18 cellular contexts compared by ENCODE assay signal in the genomic region with DNA sequence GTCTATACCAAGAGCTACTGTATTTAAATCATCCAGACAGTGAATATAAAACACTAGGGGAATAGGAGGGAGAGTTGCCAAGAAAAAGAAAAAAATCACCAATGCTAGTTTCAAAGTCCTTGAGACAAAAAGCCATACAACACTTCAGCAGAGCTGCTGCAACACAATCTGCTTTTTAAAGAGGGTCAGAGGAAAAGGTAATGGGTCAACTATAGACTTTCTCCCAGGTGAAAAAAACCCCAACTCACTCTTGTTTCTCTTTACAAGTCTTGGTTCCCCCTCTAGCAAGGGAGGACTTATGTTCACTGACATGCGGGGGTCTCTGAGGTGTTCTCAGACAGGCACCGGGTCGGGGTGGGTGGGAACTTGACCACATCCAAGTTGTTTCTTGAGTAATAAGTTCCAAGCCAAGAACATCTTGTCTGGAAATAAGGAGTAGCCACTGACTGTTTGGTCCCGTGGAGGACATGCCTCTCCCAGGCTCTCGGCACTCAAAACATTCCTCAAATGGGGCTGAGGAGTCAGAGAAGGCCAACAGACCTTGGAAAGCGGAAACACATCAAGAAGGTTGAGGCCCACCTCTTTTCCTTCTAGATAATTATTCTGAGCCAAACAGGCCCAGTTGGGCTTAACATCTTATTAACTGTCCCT. TPM values are rescaled to one million over a fixed set of nuclear protein-coding genes. Genes with fewer than 3 reads are reported as not detected.
DNase-seq lines count a peak whose midpoint lies in the region; ATAC-seq and TF ChIP-seq lines count a peak whose summit lies in the region.
"Had no signal": no experiment of that assay in that cellular context is flagged by ENCODE, and none has a peak within 500 bp of the region (broad histone marks: within the 10 kb centered on the region; RNA-seq: fewer than 3 reads in every experiment).

No MANE protein-coding gene starts in this region.

- no peaks in the 10 kb centered on the region for H3K27me3 ChIP-seq in Peyer's patch

- H3K4me1 ChIP-seq in Peyer's patch = no peaks in the 10 kb centered on the region

- peak overlapping the region; percentile 55 for H3K27ac ChIP-seq in 22Rv1
- peak overlapping the region; percentile 85 for H3K27ac ChIP-seq in caudate nucleus (ENCODE audit: low read depth, low read length)
- H3K27ac ChIP-seq in Peyer's patch = no peak overlapping the region

- intact Hi-C loops in natural killer cell (cut with micrococcal nuclease) = no loop called here

- DNase-seq in caudate nucleus (lab: John Stamatoyannopoulos, UW) (no peak), nephron progenitor cell (no peak), natural killer cell (no peak), Peyer's patch (no peak), T1000 (lab: John Stamatoyannopoulos, UW) (no peak)
- DNase-seq: NCI-H1694; NCI-H524; OCI-M1; retina; stimulated activated CD4-positive, alpha-beta T cell treated with anti-CD3 and anti-CD28 coated beads, Interleukin-2, amount 100 ng/mL, for 24 hours had no signal

- ATAC-seq in HG03571 (IDR thresholded peaks at IDR 0.05; ENCODE audit: unreplicated experiment) (peak; percentile 59), HG02970 (IDR thresholded peaks at IDR 0.05; ENCODE audit: low FRiP score, unreplicated experiment) (no peak), natural killer cell (no peak)
- ATAC-seq: natural killer cell treated with Interleukin-12 subunit alpha and Interleukin-12 subunit beta and Interleukin-15 and Interleukin-18, amount 100 ng/mL, for 72 hours had no signal

- H3K36me3 Mint-ChIP-seq in nephron progenitor cell (ENCODE audit: low read depth) = peaks cover 17% of the 10 kb centered on the region
- H3K36me3 Mint-ChIP-seq in natural killer cell = no peaks in the 10 kb centered on the region
- H3K36me3 Mint-ChIP-seq: natural killer cell treated with Interleukin-12 subunit alpha and Interleukin-12 subunit beta and Interleukin-15 and Interleukin-18, amount 100 ng/mL, for 72 hours had no signal

- H3K9me3 Mint-ChIP-seq in nephron progenitor cell = no peaks in the 10 kb centered on the region
- H3K9me3 Mint-ChIP-seq in natural killer cell = no peaks in the 10 kb centered on the region
- H3K9me3 Mint-ChIP-seq: natural killer cell treated with Interleukin-12 subunit alpha and Interleukin-12 subunit beta and Interleukin-15 and Interleukin-18, amount 100 ng/mL, for 72 hours had no signal

- TF ChIP-seq POLR2A in Peyer's patch (IDR thresholded peaks at IDR 0.05) = no peak

- no peaks in the 10 kb centered on the region for H3K27me3 Mint-ChIP-seq in nephron progenitor cell (ENCODE audit: low read depth, poor library complexity)
- H3K27me3 Mint-ChIP-seq in natural killer cell (ENCODE audit: low read depth in 2 of 2) = no peaks in the 10 kb centered on the region
- H3K27me3 Mint-ChIP-seq: natural killer cell treated with Interleukin-12 subunit alpha and Interleukin-12 subunit beta and Interleukin-15 and Interleukin-18, amount 100 ng/mL, for 72 hours had no signal

- H3K4me1 Mint-ChIP-seq in nephron progenitor cell = peaks cover 32% of the 10 kb centered on the region
- peaks cover 14 to 18% of the 10 kb centered on the region in 2 donors for H3K4me1 Mint-ChIP-seq in natural killer cell

- no peak for TF ChIP-seq CTCF in 22Rv1 (IDR thresholded peaks at IDR 0.05)
- no peak for TF ChIP-seq CTCF in nephron progenitor cell (IDR thresholded peaks at IDR 0.05)
- TF ChIP-seq CTCF in natural killer cell (IDR thresholded peaks at IDR 0.05) = no peak
- no peak for TF ChIP-seq CTCF in Peyer's patch (IDR thresholded peaks at IDR 0.05)

- no peaks in the 10 kb centered on the region for H3K9me3 ChIP-seq in Peyer's patch

- no peaks in the 10 kb centered on the region for H3K36me3 ChIP-seq in Peyer's patch

- no peak overlapping the region for H3K4me3 ChIP-seq in Peyer's patch

- H3K27ac Mint-ChIP-seq in nephron progenitor cell = peak overlapping the region; percentile 44
- no peak overlapping the region for H3K27ac Mint-ChIP-seq in natural killer cell
- H3K27ac Mint-ChIP-seq: natural killer cell treated with Interleukin-12 subunit alpha and Interleukin-12 subunit beta and Interleukin-15 and Interleukin-18, amount 100 ng/mL, for 72 hours had no signal

- H3K4me3 Mint-ChIP-seq in nephron progenitor cell = no peak overlapping the region
- H3K4me3 Mint-ChIP-seq in natural killer cell = no peak overlapping the region
- H3K4me3 Mint-ChIP-seq: natural killer cell treated with Interleukin-12 subunit alpha and Interleukin-12 subunit beta and Interleukin-15 and Interleukin-18, amount 100 ng/mL, for 72 hours had no signal

RNA-seq across cellular contexts. Expression of gene GJA10, which starts 47.7 kb away (rescaled TPM):
- not detected for total RNA-seq in natural killer cell
- not detected for total RNA-seq in Peyer's patch
- total RNA-seq: fibroblast of lung; HT1080; left colon; natural killer cell treated with Interleukin-12 subunit alpha and Interleukin-12 subunit beta and Interleukin-15 and Interleukin-18, amount 100 ng/mL, for 72 hours; urinary bladder had no signal

Comparison
In these comparisons a context has a peak if more than half of its experiments do, and no peak if none do; other contexts are left out.
1. H3K27ac ChIP-seq: peak in 22Rv1 (single experiment) and caudate nucleus (single experiment); none in Peyer's patch (0 of 4).